ENCODE assay signal across 26 cellular contexts in genomic region chr7:77626515-77627306, GRCh38.
A peak's percentile ranks its signal among the peaks of the same experiment; 100 is the strongest.
DNase-seq lines count a peak whose midpoint lies in the region; FAIRE-seq and TF ChIP-seq lines count a peak whose summit lies in the region.
"Had no signal": no experiment of that assay in that cellular context is flagged by ENCODE, and none has a peak within 500 bp of the region (broad histone marks: within the 10 kb centered on the region; RNA-seq: fewer than 3 reads in every experiment).

No MANE protein-coding gene starts in this region.

- H2BK120ac ChIP-seq in mesendoderm (ENCODE audit: low read depth, low read length) = no peak overlapping the region

- H2AK5ac ChIP-seq in mesendoderm (ENCODE audit: low read length) = no peak overlapping the region

- H3K23ac ChIP-seq in mesendoderm (ENCODE audit: low read length) = no peak overlapping the region

- H3K9me3 Mint-ChIP-seq in Calu3 (ENCODE audit: low read depth, unreplicated experiment) (no peaks in the 10 kb centered on the region), chondrocyte (ENCODE audit: low read depth) (no peaks in the 10 kb centered on the region)
- H3K9me3 Mint-ChIP-seq: activated CD4-positive, alpha-beta T cell treated with anti-CD3 and anti-CD28 coated beads, Interleukin-2, amount 10 ng/mL, durations not matched to agents 7 days and 5 days; activated naive CD4-positive, alpha-beta T cell treated with anti-CD3 and anti-CD28 coated beads, Interleukin-2, amount 50 U/mL, for 24 hours; CD4-positive, alpha-beta T cell; naive thymus-derived CD4-positive, alpha-beta T cell; stimulated activated naive B cell treated with anti-CD40 and anti-IgM and Interleukin-4, amounts not matched to agents 10 μg/mL and 1 μg/mL and 100 μg/mL, for 72 hours; T-helper 2 cell treated with Interferon-gamma antibody and Interleukin-4, amounts not matched to agents 5 μg/mL and 100 μg/mL, for 36 hours had no signal

- POLR2A ChIA-PET in OCI-LY7 (lab: Charles Lee) = interaction anchor here (0.5 to 1.0 kb wide), 2 partner anchors 13 to 186 kb away, joined by 3 to 4 read pairs; no protein-coding TSS in a partner anchor

- no peak overlapping the region for H3K4me2 ChIP-seq in OCI-LY7 (ENCODE audit: low read length)
- H3K4me2 ChIP-seq in mesendoderm (ENCODE audit: low read length) = no peak overlapping the region
- H3K4me2 ChIP-seq: KMS-11 had no signal

- H4K5ac ChIP-seq in mesendoderm (ENCODE audit: low read length) = no peak overlapping the region

- H3K27ac ChIP-seq in OCI-LY7 (ENCODE audit: low read depth, low read length, poor library complexity, severe bottlenecking) (no peak overlapping the region), mesendoderm (ENCODE audit: low read depth, low read length) (no peak overlapping the region), small intestine (ENCODE audit: low read depth in 1 of 2, low read length in 1 of 2) (no peak overlapping the region)
- H3K27ac ChIP-seq: dorsolateral prefrontal cortex, KMS-11, ovary, VCaP had no signal

- H3K9me2 ChIP-seq in OCI-LY7 (ENCODE audit: insufficient read depth, low read length) = no peaks in the 10 kb centered on the region

- no peaks in the 10 kb centered on the region for H3K27me3 ChIP-seq in mesendoderm (ENCODE audit: insufficient read depth, low read length, poor library complexity)
- H3K27me3 ChIP-seq in small intestine (ENCODE audit: control insufficient read depth in 2 of 2, insufficient read depth in 2 of 2, low read length in 2 of 2) = no peaks in the 10 kb centered on the region
- H3K27me3 ChIP-seq: dorsolateral prefrontal cortex, ovary had no signal

- no peak overlapping the region for H3K4me3 ChIP-seq in OCI-LY7 (ENCODE audit: low read depth, low read length, poor library complexity, severe bottlenecking)
- no peak overlapping the region for H3K4me3 ChIP-seq in mesendoderm (ENCODE audit: low read length)
- H3K4me3 ChIP-seq in small intestine (ENCODE audit: low read depth in 1 of 2, low read length in 2 of 2) = no peak overlapping the region
- H3K4me3 ChIP-seq: dorsolateral prefrontal cortex, ovary had no signal

- no peak overlapping the region for H3K56ac ChIP-seq in mesendoderm (ENCODE audit: low read length)

- H3K79me2 ChIP-seq in OCI-LY7 (ENCODE audit: insufficient read depth, low read depth, low read length) (no peaks in the 10 kb centered on the region), mesendoderm (ENCODE audit: control insufficient read depth, insufficient read depth, low read length) (no peaks in the 10 kb centered on the region)

- H3K9ac ChIP-seq in mesendoderm (ENCODE audit: low read length) = no peak overlapping the region
- H3K9ac ChIP-seq: KMS-11 had no signal

- no peak overlapping the region for H4K8ac ChIP-seq in mesendoderm (ENCODE audit: low read depth, low read length)

- DNase-seq in Calu3 (no peak), OCI-LY7 (ENCODE audit: low spot score) (no peak), chondrocyte (ENCODE audit: low spot score) (no peak), mesendoderm (peak; percentile 4), small intestine (no peak), LoVo (ENCODE audit: low spot score) (no peak)
- no peak for DNase-seq in stimulated activated CD4-positive, alpha-beta T cell treated with anti-CD3 and anti-CD28 coated beads, Interleukin-4, amount 100 ng/mL, for 4 hours
- DNase-seq: activated CD4-positive, alpha-beta T cell treated with anti-CD3 and anti-CD28 coated beads, Interleukin-2, amount 10 ng/mL, durations not matched to agents 7 days and 5 days; anterior cingulate cortex; CD4-positive, alpha-beta T cell; central memory CD4-positive, alpha-beta T cell; dorsolateral prefrontal cortex; foreskin melanocyte; GOT3; left colon; naive thymus-derived CD4-positive, alpha-beta T cell; NCI-H1436 treated with DMSO at 0.1 percent for 48 hours; NCI-H748 treated with DMSO at 0.1 percent for 48 hours; ovary; stimulated activated CD4-positive, alpha-beta T cell treated with anti-CD3 and anti-CD28 coated beads, Interleukin-4, amount 100 ng/mL, for 1 hour; stimulated activated naive B cell treated with anti-CD40 and anti-IgM and Interleukin-4, amounts not matched to agents 10 μg/mL and 1 μg/mL and 100 μg/mL, for 72 hours had no signal

- H3K79me1 ChIP-seq in mesendoderm (ENCODE audit: low read length) = no peaks in the 10 kb centered on the region

- H3K4me3 Mint-ChIP-seq in Calu3 (ENCODE audit: low read depth, unreplicated experiment) (no peak overlapping the region), chondrocyte (ENCODE audit: unreplicated experiment) (no peak overlapping the region)
- H3K4me3 Mint-ChIP-seq: activated CD4-positive, alpha-beta T cell treated with anti-CD3 and anti-CD28 coated beads, Interleukin-2, amount 10 ng/mL, durations not matched to agents 7 days and 5 days; activated naive CD4-positive, alpha-beta T cell treated with anti-CD3 and anti-CD28 coated beads, Interleukin-2, amount 50 U/mL, for 24 hours; CD4-positive, alpha-beta T cell; naive thymus-derived CD4-positive, alpha-beta T cell; stimulated activated naive B cell treated with anti-CD40 and anti-IgM and Interleukin-4, amounts not matched to agents 10 μg/mL and 1 μg/mL and 100 μg/mL, for 72 hours; T-helper 2 cell treated with Interferon-gamma antibody and Interleukin-4, amounts not matched to agents 5 μg/mL and 100 μg/mL, for 36 hours had no signal

- FAIRE-seq in small intestine (lab: Jason Lieb, UNC) = no peak
- FAIRE-seq: GM18507 had no signal

- H2AFZ ChIP-seq in OCI-LY7 (ENCODE audit: low read length) = no peak overlapping the region

- no peaks in the 10 kb centered on the region for H3K4me1 Mint-ChIP-seq in Calu3 (ENCODE audit: low read depth, unreplicated experiment)
- H3K4me1 Mint-ChIP-seq in chondrocyte (ENCODE audit: low read depth) = peaks cover 4% of the 10 kb centered on the region
- H3K4me1 Mint-ChIP-seq: activated CD4-positive, alpha-beta T cell treated with anti-CD3 and anti-CD28 coated beads, Interleukin-2, amount 10 ng/mL, durations not matched to agents 7 days and 5 days; activated naive CD4-positive, alpha-beta T cell treated with anti-CD3 and anti-CD28 coated beads, Interleukin-2, amount 50 U/mL, for 24 hours; stimulated activated naive B cell treated with anti-CD40 and anti-IgM and Interleukin-4, amounts not matched to agents 10 μg/mL and 1 μg/mL and 100 μg/mL, for 72 hours had no signal

- no peak overlapping the region for H2BK5ac ChIP-seq in mesendoderm (ENCODE audit: low read length)

- no peaks in the 10 kb centered on the region for H3K9me3 ChIP-seq in OCI-LY7 (ENCODE audit: low read length)
- no peaks in the 10 kb centered on the region for H3K9me3 ChIP-seq in small intestine (ENCODE audit: control insufficient read depth, low read depth)
- H3K9me3 ChIP-seq: ovary had no signal

- TF ChIP-seq CTCF in Calu3 (IDR thresholded peaks at IDR 0.05; ENCODE audit: unreplicated experiment) (no peak), OCI-LY7 (conservative IDR thresholded peaks at IDR 0.05; ENCODE audit: low read length) (no peak), chondrocyte (IDR thresholded peaks at IDR 0.05) (no peak)

- H3K36me3 Mint-ChIP-seq in Calu3 (ENCODE audit: insufficient read depth, unreplicated experiment) = peaks cover 20% of the 10 kb centered on the region
- H3K36me3 Mint-ChIP-seq in chondrocyte (ENCODE audit: low read depth) = peaks cover 20% of the 10 kb centered on the region

- no peaks in the 10 kb centered on the region for H3K4me1 ChIP-seq in OCI-LY7 (ENCODE audit: insufficient read depth, low read length, poor library complexity, severe bottlenecking)
- no peaks in the 10 kb centered on the region for H3K4me1 ChIP-seq in mesendoderm (ENCODE audit: control insufficient read depth, low read depth, low read length)
- H3K4me1 ChIP-seq in small intestine (ENCODE audit: control insufficient read depth in 2 of 2, insufficient read depth in 1 of 2, low read depth in 1 of 2, low read length in 1 of 2) = no peaks in the 10 kb centered on the region

- no CpG with 5 or more reads among the region's 6 CpGs for WGBS in mesendoderm (ENCODE audit: extremely low coverage, insufficient coverage, low lambda C conversion rate)
- 95 to 96% (median 95%) methylated on average over 6 of the region's 6 CpGs for WGBS in small intestine, 3 donors

- no peak overlapping the region for H3K18ac ChIP-seq in mesendoderm (ENCODE audit: low read length)

- H3K27ac Mint-ChIP-seq in Calu3 (ENCODE audit: unreplicated experiment) (no peak overlapping the region), chondrocyte (ENCODE audit: unreplicated experiment) (peak overlapping the region; percentile 38)
- H3K27ac Mint-ChIP-seq: activated CD4-positive, alpha-beta T cell treated with anti-CD3 and anti-CD28 coated beads, Interleukin-2, amount 10 ng/mL, durations not matched to agents 7 days and 5 days; activated naive CD4-positive, alpha-beta T cell treated with anti-CD3 and anti-CD28 coated beads, Interleukin-2, amount 50 U/mL, for 24 hours; CD4-positive, alpha-beta T cell; stimulated activated naive B cell treated with anti-CD40 and anti-IgM and Interleukin-4, amounts not matched to agents 10 μg/mL and 1 μg/mL and 100 μg/mL, for 72 hours; T-helper 2 cell treated with Interferon-gamma antibody and Interleukin-4, amounts not matched to agents 5 μg/mL and 100 μg/mL, for 36 hours had no signal

- BruUV-seq in Calu3 (replicated peaks; lab: Mats Ljungman, UMichigan) = TSS peak; percentile 82
- BruUV-seq in OCI-LY7 (replicated peaks; lab: Mats Ljungman, UMichigan) = TSS peak; percentile 68

- H3K36me3 ChIP-seq in OCI-LY7 (ENCODE audit: insufficient read depth, low read length) (no peaks in the 10 kb centered on the region), mesendoderm (ENCODE audit: control insufficient read depth, insufficient read depth, low read length) (peaks cover 10% of the 10 kb centered on the region), small intestine (ENCODE audit: control insufficient read depth in 2 of 2, insufficient read depth in 2 of 2, low read length in 2 of 2) (peaks cover 6 to 9% of the 10 kb centered on the region in 2 donors)
- H3K36me3 ChIP-seq: ovary had no signal

- H3K27me3 Mint-ChIP-seq in Calu3 (ENCODE audit: unreplicated experiment) = no peaks in the 10 kb centered on the region
- no peaks in the 10 kb centered on the region for H3K27me3 Mint-ChIP-seq in chondrocyte (ENCODE audit: low read depth)
- H3K27me3 Mint-ChIP-seq: activated CD4-positive, alpha-beta T cell treated with anti-CD3 and anti-CD28 coated beads, Interleukin-2, amount 10 ng/mL, durations not matched to agents 7 days and 5 days; activated naive CD4-positive, alpha-beta T cell treated with anti-CD3 and anti-CD28 coated beads, Interleukin-2, amount 50 U/mL, for 24 hours; CD4-positive, alpha-beta T cell; naive thymus-derived CD4-positive, alpha-beta T cell; stimulated activated naive B cell treated with anti-CD40 and anti-IgM and Interleukin-4, amounts not matched to agents 10 μg/mL and 1 μg/mL and 100 μg/mL, for 72 hours had no signal

- no peak overlapping the region for H3K4ac ChIP-seq in mesendoderm (ENCODE audit: low read depth, low read length)

- CTCF ChIA-PET in Calu3 (lab: Charles Lee) = interaction anchor here (0.5 kb wide), 1 partner anchor 210 kb away, joined by 3 read pairs; the partner anchor contains the start of gene GSAP
- CTCF ChIA-PET in OCI-LY7 (lab: Charles Lee; ENCODE audit: unreplicated experiment) = no interaction called here

- intact Hi-C loops in Calu3 (cut with micrococcal nuclease; ENCODE audit: unreplicated experiment) = no loop called here
- intact Hi-C loops in OCI-LY7 (cut with micrococcal nuclease; ENCODE audit: unreplicated experiment) = no loop called here

- H2BK15ac ChIP-seq in mesendoderm (replicated peaks; ENCODE audit: low read depth) = no peak overlapping the region

- H4K20me1 ChIP-seq in OCI-LY7 (ENCODE audit: insufficient read depth, low read length) = no peaks in the 10 kb centered on the region
